In the genomic region with DNA sequence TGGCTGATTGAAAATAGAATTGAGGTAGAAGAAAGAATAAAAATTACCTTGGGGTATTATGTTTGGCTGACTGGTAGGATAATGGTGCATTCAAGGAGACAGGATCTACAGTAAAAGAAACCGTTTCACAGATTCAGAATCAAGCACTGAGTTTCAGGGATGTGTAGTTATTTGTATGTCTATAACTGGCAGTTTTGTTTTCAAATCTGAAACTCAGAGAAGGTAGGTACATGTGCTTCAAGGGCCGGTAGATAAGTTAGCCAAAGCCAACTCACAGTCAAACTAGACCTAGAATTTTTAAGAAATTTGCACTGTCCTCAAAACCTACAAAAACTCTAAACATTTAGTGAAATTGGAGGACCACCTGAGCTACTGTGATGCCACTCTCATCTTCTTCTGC, we compare ENCODE assay signal across 10 cellular contexts.
"Had no signal": no experiment of that assay in that cellular context is flagged by ENCODE, and none has a peak within 500 bp of the region (broad histone marks: within the 10 kb centered on the region; RNA-seq: fewer than 3 reads in every experiment).

No MANE protein-coding gene starts in this region.

- H3K27ac Mint-ChIP-seq: GM23338, H9, IgD-negative memory B cell had no signal

- H3K4me1 Mint-ChIP-seq: GM23338, H9, IgD-negative memory B cell had no signal

- H3K4me3 ChIP-seq: GM23338 had no signal

- ATAC-seq: GM23338, HepG2 had no signal

- FAIRE-seq: H1, H54, HepG2 had no signal

- DNase-seq: H9, HCEC 1CT, KBM-7 had no signal

- H3K9me3 Mint-ChIP-seq: GM23338, H9, IgD-negative memory B cell had no signal

- H3K27ac ChIP-seq: HL-60, KMS-11 had no signal

- H3K27me3 Mint-ChIP-seq: IgD-negative memory B cell had no signal

- H3K4me2 ChIP-seq: GM23338, KMS-11 had no signal

- H3K36me3 Mint-ChIP-seq: IgD-negative memory B cell had no signal

- H3K4me3 Mint-ChIP-seq: GM23338, H9, IgD-negative memory B cell had no signal

- H3K9ac ChIP-seq: KMS-11 had no signal
